Comparison of ENCODE assay signal across 20 cellular contexts in the genomic region with DNA sequence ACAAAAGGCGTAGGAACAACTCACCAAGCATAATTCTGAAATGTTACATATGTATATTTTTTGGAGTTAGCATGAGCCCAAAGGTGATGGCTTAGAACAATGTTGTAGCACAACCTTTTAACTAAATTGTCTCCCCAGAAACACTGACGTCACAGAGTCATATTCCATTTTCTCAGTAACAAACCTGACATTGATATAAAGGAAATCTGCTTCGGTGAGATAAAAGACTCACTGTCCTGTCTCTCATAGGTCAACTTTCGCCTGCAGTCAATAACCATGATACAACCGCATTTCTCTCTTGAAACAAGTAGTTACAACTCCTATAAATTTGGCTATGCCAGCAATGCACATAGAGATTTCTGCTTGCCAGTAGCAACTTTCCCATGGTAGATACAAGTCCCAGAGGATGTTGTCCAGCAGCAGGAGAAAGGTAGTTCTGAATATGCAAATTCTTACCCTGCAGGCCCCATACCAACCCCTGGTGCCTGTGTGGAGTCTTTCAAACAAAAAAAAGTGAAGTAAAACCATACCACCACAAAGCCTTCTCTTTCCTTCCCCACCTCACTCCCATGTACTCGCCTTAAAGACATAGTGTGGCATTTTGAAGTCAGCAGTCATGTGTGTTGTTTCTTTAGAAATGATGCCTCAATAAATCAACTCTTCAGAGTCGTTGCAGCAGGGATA.
"Had no signal": no experiment of that assay in that cellular context is flagged by ENCODE, and none has a peak within 500 bp of the region (broad histone marks: within the 10 kb centered on the region; RNA-seq: fewer than 3 reads in every experiment).

No MANE protein-coding gene starts in this region.

- H3K27me3 ChIP-seq: colonic mucosa, hepatocyte, ovary had no signal

- H3K4me3 ChIP-seq: colonic mucosa, hepatocyte, mucosa of descending colon, ovary had no signal

- DNase-seq: activated CD4-positive, alpha-beta T cell treated with anti-CD3 and anti-CD28 coated beads for 48 hours; activated CD8-positive, alpha-beta memory T cell treated with anti-CD3 and anti-CD28 coated beads, Interleukin-2, amount 50 U/mL, for 4 hours; activated CD8-positive, alpha-beta T cell treated with anti-CD3 and anti-CD28 coated beads for 36 hours; activated effector memory CD4-positive, alpha-beta T cell treated with anti-CD3 and anti-CD28 coated beads, Interleukin-2, amount 50 U/mL, for 16 hours; activated T-cell treated with anti-CD3 and anti-CD28 coated beads, Interleukin-2, amount 50 U/mL, for 48 hours; amniotic stem cell; central memory CD4-positive, alpha-beta T cell; colonic mucosa; mucosa of descending colon; naive thymus-derived CD4-positive, alpha-beta T cell; ovary; stimulated activated CD4-positive, alpha-beta T cell treated with anti-CD3 and anti-CD28 coated beads, Interleukin-1b, Interleukin-23, amount 100 ng/mL, for 48 hours; T-helper 9 cell; WERI-Rb-1 had no signal

- H3K4me1 ChIP-seq: colonic mucosa had no signal

- H3K4me2 ChIP-seq: hepatocyte had no signal

- H3K27ac ChIP-seq: colonic mucosa, hepatocyte, ovary, WERI-Rb-1 had no signal

- H3K9me3 ChIP-seq: colonic mucosa, mucosa of descending colon, ovary had no signal

- ATAC-seq: activated CD8-positive, alpha-beta T cell treated with anti-CD3 and anti-CD28 coated beads for 36 hours; left lobe of liver; mucosa of descending colon; naive thymus-derived CD4-positive, alpha-beta T cell; sciatic nerve; stimulated activated effector memory CD8-positive, alpha-beta T cell treated with anti-CD3 and anti-CD28 coated beads, Interleukin-12 subunit alpha, Interleukin-12 subunit beta, amount 100 ng/mL, for 72 hours had no signal

- H3K79me2 ChIP-seq: hepatocyte had no signal

- H2AFZ ChIP-seq: hepatocyte had no signal

- H3K36me3 ChIP-seq: colonic mucosa, ovary, WERI-Rb-1 had no signal

- FAIRE-seq: endometrium, urothelium cell line had no signal
